ENCODE assay signal across 8 cellular contexts in genomic region chr9:127968046-127968445, GRCh38. TPM values are rescaled to one million over a fixed set of nuclear protein-coding genes. Genes with fewer than 3 reads are reported as not detected.
DNase-seq lines count a peak whose midpoint lies in the region; ATAC-seq lines count a peak whose summit lies in the region.

No MANE protein-coding gene starts in this region.

- H3K36me3 Mint-ChIP-seq in T-cell: peaks cover 45% of the 10 kb centered on the region

- no peaks in the 10 kb centered on the region for H3K36me3 ChIP-seq in skeletal muscle tissue (ENCODE audit: control insufficient read depth in 3 of 3, insufficient read depth in 3 of 3, low read length in 3 of 3)

- DNase-seq in EH (ENCODE audit: low read depth): peak; percentile 63
- peak in 1 of 34 experiments; percentile 56 for DNase-seq in T-cell
- DNase-seq in epithelial cell of prostate (ENCODE audit: low read depth, low spot score): peak; percentile 68
- no peak for DNase-seq in HuH-7.5 (ENCODE audit: low spot score)
- DNase-seq in germinal center (ENCODE audit: low spot score): no peak

- H3K9me3 Mint-ChIP-seq in T-cell: no peaks in the 10 kb centered on the region

- peak overlapping the region; percentile 88 to 99 for H3K27ac Mint-ChIP-seq in T-cell

- CTCF ChIA-PET in T-cell (lab: Charles Lee): interaction anchor here in 1 of 2 donors (0.5 kb wide), 1 partner anchor 145 kb away, joined by 3 read pairs; no protein-coding TSS in a partner anchor

- no peaks in the 10 kb centered on the region for H3K9me3 ChIP-seq in skeletal muscle tissue (ENCODE audit: control insufficient read depth in 3 of 3, low read length in 3 of 3)

- ATAC-seq in T-cell (replicated peaks in 1 of 4) (no peak), GM18517 (IDR thresholded peaks at IDR 0.05; ENCODE audit: unreplicated experiment) (no peak), HG03045 (IDR thresholded peaks at IDR 0.05; ENCODE audit: unreplicated experiment) (no peak)

- H3K9ac ChIP-seq in skeletal muscle tissue (ENCODE audit: low read depth in 1 of 3, low read length in 3 of 3): peak overlapping the region in 1 of 3 donors; percentile 50

- peak overlapping the region; percentile 98 for H3K27ac ChIP-seq in epithelial cell of prostate
- H3K27ac ChIP-seq in skeletal muscle tissue (ENCODE audit: low read depth, low read length): peak overlapping the region; percentile 74

- H3K27me3 ChIP-seq in skeletal muscle tissue (ENCODE audit: control insufficient read depth in 3 of 3, insufficient read depth in 3 of 3, low read length in 3 of 3): no peaks in the 10 kb centered on the region

- POLR2A ChIA-PET in T-cell (lab: Charles Lee): interaction anchor here in 1 of 2 donors (0.6 kb wide), 3 partner anchors 12 to 199 kb away, joined by 8 to 11 read pairs (median 9); partner anchors contain the start of gene ST6GALNAC4

- H3K4me1 ChIP-seq in skeletal muscle tissue (ENCODE audit: control insufficient read depth in 3 of 3, insufficient read depth in 3 of 3, low read length in 3 of 3): peaks cover 72 to 96% (median 81%) of the 10 kb centered on the region in 3 donors

- no peak overlapping the region for H3K4me3 ChIP-seq in skeletal muscle tissue (ENCODE audit: low read length in 3 of 3)

- H3K4me3 Mint-ChIP-seq in T-cell: peak overlapping the region; percentile 91 to 97 (median 96)

- H3K27me3 Mint-ChIP-seq in T-cell: no peaks in the 10 kb centered on the region

- peaks cover 96 to 97% (median 97%) of the 10 kb centered on the region in 3 donors for H3K4me1 Mint-ChIP-seq in T-cell

RNA-seq across cellular contexts. Expression of gene EEIG1, which starts 12.7 kb away (rescaled TPM):
- total RNA-seq in T-cell (100 to 1,000 TPM; 351 to 746 (median 698) TPM), skeletal muscle tissue (8.9 TPM)

RNA-seq across cellular contexts. Expression of gene DPM2, which starts 30.4 kb away (rescaled TPM):
- total RNA-seq in T-cell: 10 to 100 TPM; 32.3 to 66.5 (median 60.5) TPM
- 7.3 TPM for total RNA-seq in skeletal muscle tissue

RNA-seq across cellular contexts. Expression of gene PIP5KL1, which starts 37.5 kb away (rescaled TPM):
- 1 to 10 TPM in 4 of 5 donors, under 1 TPM in 1; 0.99 to 5.6 (median 2.6) TPM for total RNA-seq in T-cell
- not detected for total RNA-seq in skeletal muscle tissue

RNA-seq across cellular contexts. Expression of gene ST6GALNAC4, which starts 51.2 kb away (rescaled TPM):
- 10 to 100 TPM; 24.9 to 40.7 (median 35.1) TPM for total RNA-seq in T-cell
- total RNA-seq in skeletal muscle tissue: 23.5 TPM

Comparison
In these comparisons a context has a peak if more than half of its experiments do, and no peak if none do; other contexts are left out.
1. DNase-seq: peak in EH (single experiment) and epithelial cell of prostate (single experiment); none in HuH-7.5 (single experiment) and germinal center (single experiment).
2. RNA of gene EEIG1, which starts 12.7 kb away (total RNA-seq): 351 to 746 TPM in T-cell; 8.9 TPM in skeletal muscle tissue (single experiment); every median in the first group is over 10 times any median in the second.